ENCODE assay signal across 3 cellular contexts in the genomic region with DNA sequence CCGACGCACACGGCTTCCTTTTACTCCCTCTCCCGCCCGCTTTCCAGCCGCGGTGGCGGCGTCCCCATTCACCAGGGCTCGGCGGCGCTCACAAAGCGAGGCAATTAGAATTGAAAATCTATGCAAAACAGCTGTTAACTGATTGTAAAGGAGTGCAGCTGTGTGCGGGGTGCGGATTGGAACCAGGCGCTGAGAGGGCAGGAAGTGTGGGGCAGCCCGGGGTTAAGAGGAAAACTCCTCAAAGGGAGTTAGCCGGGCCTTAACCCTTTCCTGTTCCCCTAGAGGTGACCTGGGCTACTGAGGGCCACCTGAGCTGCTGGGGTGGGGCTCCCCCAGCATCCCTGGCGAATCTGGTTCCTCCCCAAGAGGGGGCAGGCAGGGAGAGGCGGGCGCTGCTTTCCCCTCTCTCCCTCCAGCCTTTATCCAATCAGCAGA.
A peak's percentile ranks its signal among the peaks of the same experiment; 100 is the strongest.
TF ChIP-seq lines count a peak whose summit lies in the region.

No MANE protein-coding gene starts in this region.

TF ChIP-seq in GM12891, 5 proteins besides CTCF, POLR2A, EP300 and RAD21:
- TF ChIP-seq POU2F2 (IDR thresholded peaks at IDR 0.05; ENCODE audit: low read depth, low read length) = peak; percentile 51; the same call in 1 of the 2 replicates
- no peak for TF ChIP-seq SPI1 (IDR thresholded peaks at IDR 0.05; ENCODE audit: low read depth, low read length)
- TF ChIP-seq TAF1 (IDR thresholded peaks at IDR 0.05; ENCODE audit: low read depth, low read length) = no peak

TF ChIP-seq in H1, 55 proteins besides CTCF, POLR2A, EP300 and RAD21:
- TF ChIP-seq CTBP2 (IDR thresholded peaks at IDR 0.05; ENCODE audit: borderline replicate concordance, insufficient read depth, insufficient read length, low read length) = peak; percentile 76
- TF ChIP-seq SAP30 (IDR thresholded peaks at IDR 0.05; ENCODE audit: insufficient read depth, insufficient replicate concordance, low read length) = peak; percentile 61
- no peak for TF ChIP-seq FOSL1 (IDR thresholded peaks at IDR 0.05; ENCODE audit: insufficient read depth, low read depth, low read length)
- peak; percentile 59 for TF ChIP-seq ASH2L (IDR thresholded peaks at IDR 0.05; ENCODE audit: low read length)
- no peak for TF ChIP-seq CHD1 (IDR thresholded peaks at IDR 0.05; ENCODE audit: low read depth, low read length)
- no peak for TF ChIP-seq GTF2F1 (IDR thresholded peaks at IDR 0.05; ENCODE audit: borderline replicate concordance, low read depth, low read length)
- TF ChIP-seq TAF1 (IDR thresholded peaks at IDR 0.05; ENCODE audit: low read depth, low read length) = 0 out of 2 replicates have a peak, but pooled peaks have one; percentile 28
- TF ChIP-seq YY1 (IDR thresholded peaks at IDR 0.05; ENCODE audit: low read depth, low read length) = no peak
- TF ChIP-seq GABPA (IDR thresholded peaks at IDR 0.05; ENCODE audit: borderline replicate concordance, insufficient read depth, low read length) = peak; percentile 10; the same call in 1 of the 2 replicates
- TF ChIP-seq SIN3A (conservative IDR thresholded peaks at IDR 0.05 in 1 of 2, IDR thresholded peaks at IDR 0.05 in 1 of 2; ENCODE audit: low read depth in 1 of 2, low read length in 2 of 2) = peak in 1 of 2 experiments; percentile 88; a peak in 2 of 4 replicates
- 0 out of 2 replicates have a peak, but pooled peaks have one; percentile 14 for TF ChIP-seq SP1 (IDR thresholded peaks at IDR 0.05; ENCODE audit: low read depth, low read length)

TF ChIP-seq in HEK293T, 16 proteins besides CTCF, POLR2A, EP300 and RAD21:
- TF ChIP-seq SUZ12 (IDR thresholded peaks at IDR 0.05) (no peak), HDGF (IDR thresholded peaks at IDR 0.05; ENCODE audit: borderline replicate concordance) (no peak), CTBP1 (IDR thresholded peaks at IDR 0.05; ENCODE audit: borderline replicate concordance) (no peak), LEF1 (IDR thresholded peaks at IDR 0.05; ENCODE audit: borderline replicate concordance) (no peak), FOXK2 (IDR thresholded peaks at IDR 0.05) (no peak), ARNT (IDR thresholded peaks at IDR 0.05) (no peak), NFRKB (IDR thresholded peaks at IDR 0.05) (no peak), ZNF384 (IDR thresholded peaks at IDR 0.05) (no peak), FOXA1 (IDR thresholded peaks at IDR 0.05) (no peak), L3MBTL2 (conservative IDR thresholded peaks at IDR 0.05) (no peak)
- TF ChIP-seq, protein P1, sequence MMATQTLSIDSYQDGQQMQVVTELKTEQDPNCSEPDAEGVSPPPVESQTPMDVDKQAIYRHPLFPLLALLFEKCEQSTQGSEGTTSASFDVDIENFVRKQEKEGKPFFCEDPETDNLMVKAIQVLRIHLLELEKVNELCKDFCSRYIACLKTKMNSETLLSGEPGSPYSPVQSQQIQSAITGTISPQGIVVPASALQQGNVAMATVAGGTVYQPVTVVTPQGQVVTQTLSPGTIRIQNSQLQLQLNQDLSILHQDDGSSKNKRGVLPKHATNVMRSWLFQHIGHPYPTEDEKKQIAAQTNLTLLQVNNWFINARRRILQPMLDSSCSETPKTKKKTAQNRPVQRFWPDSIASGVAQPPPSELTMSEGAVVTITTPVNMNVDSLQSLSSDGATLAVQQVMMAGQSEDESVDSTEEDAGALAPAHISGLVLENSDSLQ (IDR thresholded peaks at IDR 0.05) = no peak
